9 cellular contexts compared by ENCODE assay signal in genomic region chr7:92698237-92698841, GRCh38.
DNase-seq lines count a peak whose midpoint lies in the region; ATAC-seq, FAIRE-seq and TF ChIP-seq lines count a peak whose summit lies in the region.
"Had no signal": no experiment of that assay in that cellular context is flagged by ENCODE, and none has a peak within 500 bp of the region (broad histone marks: within the 10 kb centered on the region; RNA-seq: fewer than 3 reads in every experiment).

No MANE protein-coding gene starts in this region.

- no TSS peak for BruUV-seq in HCT116 (replicated peaks; lab: Mats Ljungman, UMichigan)

- peak overlapping the region; percentile 67 to 84 (median 78) for H3K4me3 Mint-ChIP-seq in brain
- no peak overlapping the region for H3K4me3 Mint-ChIP-seq in activated naive CD8-positive, alpha-beta T cell treated with anti-CD3 and anti-CD28 coated beads, Interleukin-2, amount 50 U/mL, for 24 hours
- H3K4me3 Mint-ChIP-seq: T-helper 1 cell treated with Interleukin-12 subunit alpha and Interleukin-12 subunit beta and Interleukin-4 antibody, amounts not matched to agents 30 μg/mL and 1 μg/mL, for 36 hours had no signal

- no peaks in the 10 kb centered on the region for H3K27me3 Mint-ChIP-seq in brain
- H3K27me3 Mint-ChIP-seq in activated naive CD8-positive, alpha-beta T cell treated with anti-CD3 and anti-CD28 coated beads, Interleukin-2, amount 50 U/mL, for 24 hours = no peaks in the 10 kb centered on the region

- 68 to 88% (median 84%) methylated on average over 12 of the region's 12 CpGs for WGBS in spleen, 5 donors

- ATAC-seq in HCT116 = peak; percentile 69
- ATAC-seq in activated naive CD8-positive, alpha-beta T cell treated with anti-CD3 and anti-CD28 coated beads, Interleukin-2, amount 50 U/mL, for 24 hours = no peak

- intact Hi-C loops in HCT116 (cut with micrococcal nuclease) = no loop called here
- intact Hi-C loops in kidney (cut with DNase I) = no loop called here
- intact Hi-C loops in spleen (cut with DNase I; ENCODE audit: low total_unique reads) = loop anchor here (10.0 kb wide), 1 partner anchor 136 kb away; the partner anchor contains the start of gene CDK6

- POLR2A ChIA-PET in HCT116 (lab: Charles Lee) = interaction anchor here (1.8 kb wide), 1 partner anchor 17 kb away, joined by 4 read pairs; no protein-coding TSS in a partner anchor

- no peak for TF ChIP-seq POLR2A in HCT116 (IDR thresholded peaks at IDR 0.05; ENCODE audit: borderline replicate concordance, extremely low read depth, insufficient read depth, insufficient read length)
- no peak for TF ChIP-seq POLR2A in spleen (IDR thresholded peaks at IDR 0.05)

- H3K27me3 ChIP-seq in HCT116 (ENCODE audit: insufficient read depth, low read length) (no peaks in the 10 kb centered on the region), spleen (replicated peaks in 1 of 7) (no peaks in the 10 kb centered on the region), WERI-Rb-1 (ENCODE audit: insufficient read depth, low read depth, severe bottlenecking) (no peaks in the 10 kb centered on the region)

- H3K27ac Mint-ChIP-seq in brain = peak overlapping the region; percentile 87 to 96 (median 93)
- H3K27ac Mint-ChIP-seq in activated naive CD8-positive, alpha-beta T cell treated with anti-CD3 and anti-CD28 coated beads, Interleukin-2, amount 50 U/mL, for 24 hours = no peak overlapping the region
- H3K27ac Mint-ChIP-seq: T-helper 1 cell treated with Interleukin-12 subunit alpha and Interleukin-12 subunit beta and Interleukin-4 antibody, amounts not matched to agents 30 μg/mL and 1 μg/mL, for 36 hours had no signal

- H3K36me3 ChIP-seq in HCT116 (ENCODE audit: control insufficient read depth in 1 of 2, insufficient read depth in 2 of 2, low read length in 2 of 2) (0 out of 4 replicates have a peak, but pooled peaks cover 0 to 5% of the 10 kb centered on the region in 2 experiments), kidney (ENCODE audit: control insufficient read depth in 1 of 2, insufficient read depth in 2 of 2, low read length in 2 of 2) (no peaks in the 10 kb centered on the region), spleen (no peaks in the 10 kb centered on the region), WERI-Rb-1 (no peaks in the 10 kb centered on the region)

- no peak for TF ChIP-seq RAD21 in HCT116 (IDR thresholded peaks at IDR 0.05; ENCODE audit: low read depth)

- H2AFZ ChIP-seq in HCT116 (ENCODE audit: low read depth, low read length, poor library complexity, severe bottlenecking) = no peak overlapping the region

- peaks cover 11% of the 10 kb centered on the region for H3K36me3 Mint-ChIP-seq in brain
- H3K36me3 Mint-ChIP-seq in activated naive CD8-positive, alpha-beta T cell treated with anti-CD3 and anti-CD28 coated beads, Interleukin-2, amount 50 U/mL, for 24 hours (ENCODE audit: low read depth) = peaks cover 40% of the 10 kb centered on the region

- H3K9me3 ChIP-seq in HCT116 (ENCODE audit: control insufficient read depth in 1 of 2, insufficient read depth in 1 of 2, low read depth in 1 of 2, low read length in 2 of 2) = no peaks in the 10 kb centered on the region
- H3K9me3 ChIP-seq in kidney (ENCODE audit: control insufficient read depth in 1 of 2, low read length in 2 of 2) = no peaks in the 10 kb centered on the region
- no peaks in the 10 kb centered on the region for H3K9me3 ChIP-seq in spleen
- no peaks in the 10 kb centered on the region for H3K9me3 ChIP-seq in WERI-Rb-1 (ENCODE audit: severe bottlenecking)

- H3K4me1 Mint-ChIP-seq in brain = peaks cover 69% of the 10 kb centered on the region
- peaks cover 45% of the 10 kb centered on the region for H3K4me1 Mint-ChIP-seq in activated naive CD8-positive, alpha-beta T cell treated with anti-CD3 and anti-CD28 coated beads, Interleukin-2, amount 50 U/mL, for 24 hours

- H4K20me1 ChIP-seq in HCT116 (ENCODE audit: insufficient read depth) = no peaks in the 10 kb centered on the region

- TF ChIP-seq CTCF in HCT116 (IDR thresholded peaks at IDR 0.05 in 2 of 3, conservative IDR thresholded peaks at IDR 0.05 in 1 of 3; ENCODE audit: borderline replicate concordance in 1 of 3, insufficient read depth in 1 of 3, low read depth in 2 of 3, low read length in 2 of 3) (no peak), brain (conservative IDR thresholded peaks at IDR 0.05) (peak in 1 of 2 experiments; percentile 35), kidney (IDR thresholded peaks at IDR 0.05; ENCODE audit: borderline replicate concordance, extremely low read depth, insufficient read depth) (peak; percentile 6), spleen (IDR thresholded peaks at IDR 0.05 in 8 of 11, conservative IDR thresholded peaks at IDR 0.05 in 3 of 11) (no peak), WERI-Rb-1 (IDR thresholded peaks at IDR 0.05; ENCODE audit: low read depth, low read length) (no peak)

- H3K27ac ChIP-seq in HCT116 (ENCODE audit: low read depth, low read length) (peak overlapping the region; percentile 50; the same call in 1 of the 2 replicates), kidney (ENCODE audit: low read depth in 2 of 2, low read length in 2 of 2) (peak overlapping the region; percentile 62 to 63), spleen (peak overlapping the region in 7 of 8 donors; percentile 11 to 53 (median 41)), WERI-Rb-1 (no peak overlapping the region)

- DNase-seq in HCT116 (ENCODE audit: low read depth, low spot score) (peak; percentile 48), kidney (no peak), spleen (no peak), T1000 (lab: John Stamatoyannopoulos, UW) (no peak), NCI-H2171 treated with DMSO at 0.1 percent for 48 hours (lab: John Stamatoyannopoulos, UW) (no peak), WERI-Rb-1 (no peak)
- DNase-seq in activated naive CD8-positive, alpha-beta T cell treated with anti-CD3 and anti-CD28 coated beads, Interleukin-2, amount 50 U/mL, for 24 hours = no peak

- peak overlapping the region in 1 of 2 experiments; percentile 25; a peak in 1 of 4 replicates for H3K4me3 ChIP-seq in HCT116 (replicated peaks in 1 of 2; ENCODE audit: low read depth in 1 of 2, low read length in 2 of 2)
- H3K4me3 ChIP-seq in kidney (ENCODE audit: low read length in 2 of 2) = peak overlapping the region; percentile 14 to 37
- no peak overlapping the region for H3K4me3 ChIP-seq in spleen
- H3K4me3 ChIP-seq in WERI-Rb-1 (ENCODE audit: low read depth, low read length) = no peak overlapping the region

- peaks cover 39% of the 10 kb centered on the region for H3K79me2 ChIP-seq in HCT116 (ENCODE audit: insufficient read depth, low read length)

- H3K9ac ChIP-seq in HCT116 (ENCODE audit: low read length) (peak overlapping the region; percentile 58), kidney (ENCODE audit: low read length in 2 of 2) (no peak overlapping the region)

- peaks cover 46 to 72% of the 10 kb centered on the region in 2 experiments for H3K4me1 ChIP-seq in HCT116 (ENCODE audit: control insufficient read depth in 1 of 2, insufficient read depth in 2 of 2, low read length in 2 of 2)
- H3K4me1 ChIP-seq in kidney (ENCODE audit: control insufficient read depth in 1 of 2, insufficient read depth in 1 of 2, low read depth in 1 of 2, low read length in 2 of 2) = peaks cover 5 to 23% of the 10 kb centered on the region in 2 donors
- H3K4me1 ChIP-seq in spleen = peaks cover 0 to 31% (median 0%) of the 10 kb centered on the region in 6 donors

- H3K9me3 Mint-ChIP-seq in brain = peaks cover 0 to 4% (median 0%) of the 10 kb centered on the region in 5 experiments
- peaks cover 4% of the 10 kb centered on the region for H3K9me3 Mint-ChIP-seq in activated naive CD8-positive, alpha-beta T cell treated with anti-CD3 and anti-CD28 coated beads, Interleukin-2, amount 50 U/mL, for 24 hours

- peak overlapping the region; percentile 91 for H3K4me2 ChIP-seq in HCT116 (ENCODE audit: low read length)

- CTCF ChIA-PET in HCT116 (lab: Charles Lee) = interaction anchor here (1.4 kb wide), 1 partner anchor 135 kb away, joined by 4 read pairs; no protein-coding TSS in a partner anchor

- no peaks in the 10 kb centered on the region for H3K9me2 ChIP-seq in HCT116 (ENCODE audit: insufficient read depth)

- RAD21 ChIA-PET in HCT116 (lab: Charles Lee; ENCODE audit: low non-redundant PET in 1 of 2, low total read pairs in 2 of 2, uncharacterized antibody in 2 of 2, unreplicated experiment in 2 of 2) = no interaction called here

- no peak for FAIRE-seq in kidney (lab: Jason Lieb, UNC)

TF ChIP-seq in HCT116, 20 proteins besides CTCF, POLR2A, EP300 and RAD21:
- TF ChIP-seq CBX3 (IDR thresholded peaks at IDR 0.05; ENCODE audit: low read depth) (no peak), ZBTB33 (IDR thresholded peaks at IDR 0.05; ENCODE audit: extremely low read depth, insufficient replicate concordance, low read length) (no peak), ZNF274 (IDR thresholded peaks at IDR 0.05; ENCODE audit: low read depth, low read length) (no peak), SP1 (IDR thresholded peaks at IDR 0.05; ENCODE audit: low read depth) (0 out of 2 replicates have a peak, but pooled peaks have one; percentile 19), MAX (IDR thresholded peaks at IDR 0.05) (peak; percentile 56), YY1 (IDR thresholded peaks at IDR 0.05; ENCODE audit: extremely low read depth, insufficient replicate concordance, low read depth, low read length) (no peak)

Comparison
In these comparisons a context has a peak if more than half of its experiments do, and no peak if none do; other contexts are left out.
1. H3K4me3 ChIP-seq: peak in kidney (2 of 2); none in spleen (0 of 8) and WERI-Rb-1 (single experiment).